In the genomic region with DNA sequence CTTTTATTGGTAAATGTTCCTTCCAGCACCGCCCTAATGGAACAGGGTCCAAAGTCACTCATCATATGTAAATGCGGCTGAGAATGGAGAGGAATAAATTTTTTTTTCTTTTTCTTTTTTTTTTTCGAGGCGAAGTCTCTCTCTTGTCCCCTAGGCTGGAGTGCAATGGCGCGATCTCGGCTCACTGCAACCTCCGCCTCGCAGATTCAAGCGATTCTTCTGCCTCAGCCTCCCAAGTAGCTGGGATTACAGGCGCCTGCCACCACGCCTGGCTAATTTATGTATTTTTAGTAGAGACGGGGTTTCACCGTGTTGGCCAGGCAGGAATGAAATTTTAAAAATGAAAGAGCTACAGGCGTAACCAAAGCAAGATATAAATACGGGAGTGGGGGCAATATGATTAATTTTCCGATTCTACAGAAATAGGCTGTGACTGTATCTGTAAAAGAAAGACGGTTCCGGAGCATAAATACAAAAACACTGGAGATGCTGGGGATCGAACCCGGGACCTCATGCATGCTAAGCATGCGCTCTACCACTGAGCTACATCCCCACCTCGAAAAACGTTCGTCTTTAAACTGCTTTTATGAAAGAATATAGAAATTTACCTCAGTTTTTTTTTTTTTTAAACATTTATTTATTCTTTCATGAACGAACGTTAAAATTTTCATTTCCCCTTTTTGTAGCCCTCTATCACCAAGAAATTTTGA, we compare ENCODE assay signal across 9 cellular contexts.
DNase-seq lines count a peak whose midpoint lies in the region; ATAC-seq lines count a peak whose summit lies in the region.
"Had no signal": no experiment of that assay in that cellular context is flagged by ENCODE, and none has a peak within 500 bp of the region (broad histone marks: within the 10 kb centered on the region; RNA-seq: fewer than 3 reads in every experiment).

No MANE protein-coding gene starts in this region.

- H3K9ac ChIP-seq in SK-N-MC (ENCODE audit: insufficient read length), result peak overlapping the region; percentile 73
- H3K9ac ChIP-seq: parathyroid adenoma had no signal

- H3K27ac ChIP-seq in SK-N-MC (peak overlapping the region; percentile 42; the same call in 1 of the 2 replicates), angular gyrus (ENCODE audit: low read depth, low read length) (peak overlapping the region; percentile 40), right cardiac atrium (ENCODE audit: low read length) (no peak overlapping the region)
- H3K27ac ChIP-seq: parathyroid adenoma had no signal

- DNase-seq in NCI-H2196 (lab: John Stamatoyannopoulos, UW; ENCODE audit: unreplicated experiment), result peak; percentile 5
- DNase-seq in NCI-H2196 treated with DMSO at 0.1 percent for 48 hours (lab: John Stamatoyannopoulos, UW; ENCODE audit: unreplicated experiment), result no peak
- peak; percentile 70 for DNase-seq in SK-N-MC (ENCODE audit: low read depth, low spot score)
- DNase-seq in right cardiac atrium, result peak; percentile 48 to 70 (median 58)
- DNase-seq in sciatic nerve (ENCODE audit: low spot score), result peak; percentile 75

- H3K36me3 ChIP-seq in SK-N-MC (ENCODE audit: insufficient read depth, low read length), result no peaks in the 10 kb centered on the region

- 5% methylated on average over 27 of the region's 27 CpGs for WGBS in right cardiac atrium

- peaks cover 33% of the 10 kb centered on the region for H3K27me3 Mint-ChIP-seq in IgD-negative memory B cell

- H3K9me3 Mint-ChIP-seq in IgD-negative memory B cell, result peaks cover 0 to 9% (median 0%) of the 10 kb centered on the region in 3 donors

- H3K27me3 ChIP-seq in right cardiac atrium (ENCODE audit: control insufficient read depth, insufficient read depth), result no peaks in the 10 kb centered on the region

- H3K4me1 Mint-ChIP-seq in IgD-negative memory B cell, result peaks cover 19 to 26% (median 21%) of the 10 kb centered on the region in 3 donors

- H3K4me3 ChIP-seq in SK-N-MC (peak overlapping the region; percentile 89), right cardiac atrium (ENCODE audit: low read length) (peak overlapping the region; percentile 51)

- no peaks in the 10 kb centered on the region for H3K9me3 ChIP-seq in SK-N-MC (ENCODE audit: low read depth, low read length)
- no peaks in the 10 kb centered on the region for H3K9me3 ChIP-seq in right cardiac atrium (ENCODE audit: control insufficient read depth, low read length)

- peak overlapping the region; percentile 74 to 87 (median 79) for H3K27ac Mint-ChIP-seq in IgD-negative memory B cell

- ATAC-seq in right cardiac atrium (peak; percentile 89 to 97), sciatic nerve (peak; percentile 86), HG03469 (IDR thresholded peaks at IDR 0.05; ENCODE audit: unreplicated experiment) (no peak)

- H3K36me3 Mint-ChIP-seq in IgD-negative memory B cell, result no peaks in the 10 kb centered on the region

- H3K4me3 Mint-ChIP-seq in IgD-negative memory B cell, result peak overlapping the region; percentile 73 to 90 (median 86)

- H3K4me1 ChIP-seq in right cardiac atrium (ENCODE audit: control insufficient read depth, insufficient read depth, low read length), result peaks cover 2% of the 10 kb centered on the region
- H3K4me1 ChIP-seq: parathyroid adenoma had no signal

- intact Hi-C loops in right cardiac atrium (cut with DNase I), result no loop called here
- intact Hi-C loops in sciatic nerve (cut with DNase I), result no loop called here
